ENCODE assay signal across 1 cellular context in the genomic region with DNA sequence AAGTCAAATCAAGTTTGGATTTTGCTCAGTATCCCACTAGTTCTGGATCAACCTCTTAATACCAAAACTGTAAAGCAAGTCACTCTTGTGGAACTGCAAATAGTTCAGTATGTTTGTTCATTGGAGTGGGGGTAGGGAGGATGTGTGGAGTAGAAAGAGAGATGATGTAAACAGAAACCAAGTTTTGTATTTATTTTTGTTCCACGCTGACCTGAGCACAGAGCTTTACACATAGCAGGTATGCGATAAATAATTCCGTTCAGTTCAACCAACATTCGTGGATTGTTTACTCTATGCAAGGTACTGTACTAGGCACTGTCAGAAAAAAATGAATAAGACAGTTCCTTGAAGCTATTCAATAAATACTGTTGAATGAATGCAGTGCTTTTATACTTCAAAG.
TF ChIP-seq lines count a peak whose summit lies in the region.

No MANE protein-coding gene starts in this region.

TF ChIP-seq in HepG2, 621 proteins besides CTCF, POLR2A, EP300 and RAD21 (continued from another document and continues in another):
- TF ChIP-seq, protein P1, sequence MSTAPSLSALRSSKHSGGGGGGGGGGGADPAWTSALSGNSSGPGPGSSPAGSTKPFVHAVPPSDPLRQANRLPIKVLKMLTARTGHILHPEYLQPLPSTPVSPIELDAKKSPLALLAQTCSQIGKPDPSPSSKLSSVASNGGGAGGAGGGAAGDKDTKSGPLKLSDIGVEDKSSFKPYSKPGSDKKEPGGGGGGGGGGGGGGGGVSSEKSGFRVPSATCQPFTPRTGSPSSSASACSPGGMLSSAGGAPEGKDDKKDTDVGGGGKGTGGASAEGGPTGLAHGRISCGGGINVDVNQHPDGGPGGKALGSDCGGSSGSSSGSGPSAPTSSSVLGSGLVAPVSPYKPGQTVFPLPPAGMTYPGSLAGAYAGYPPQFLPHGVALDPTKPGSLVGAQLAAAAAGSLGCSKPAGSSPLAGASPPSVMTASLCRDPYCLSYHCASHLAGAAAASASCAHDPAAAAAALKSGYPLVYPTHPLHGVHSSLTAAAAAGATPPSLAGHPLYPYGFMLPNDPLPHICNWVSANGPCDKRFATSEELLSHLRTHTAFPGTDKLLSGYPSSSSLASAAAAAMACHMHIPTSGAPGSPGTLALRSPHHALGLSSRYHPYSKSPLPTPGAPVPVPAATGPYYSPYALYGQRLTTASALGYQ (CRISPR knock-in tag; IDR thresholded peaks at IDR 0.05) = no peak; the same call in 1 of the 2 replicates
- TF ChIP-seq GATAD1 (CRISPR knock-in tag; IDR thresholded peaks at IDR 0.05) = no peak
- TF ChIP-seq ZNF24 (IDR thresholded peaks at IDR 0.05) = no peak
- TF ChIP-seq, protein P2, sequence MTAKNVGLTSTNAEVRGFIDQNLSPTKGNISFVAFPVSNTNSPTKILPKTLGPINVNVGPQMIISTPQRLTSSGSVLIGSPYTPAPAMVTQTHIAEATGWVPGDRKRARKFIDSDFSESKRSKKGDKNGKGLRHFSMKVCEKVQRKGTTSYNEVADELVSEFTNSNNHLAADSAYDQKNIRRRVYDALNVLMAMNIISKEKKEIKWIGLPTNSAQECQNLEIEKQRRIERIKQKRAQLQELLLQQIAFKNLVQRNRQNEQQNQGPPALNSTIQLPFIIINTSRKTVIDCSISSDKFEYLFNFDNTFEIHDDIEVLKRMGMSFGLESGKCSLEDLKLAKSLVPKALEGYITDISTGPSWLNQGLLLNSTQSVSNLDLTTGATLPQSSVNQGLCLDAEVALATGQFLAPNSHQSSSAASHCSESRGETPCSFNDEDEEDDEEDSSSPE (CRISPR knock-in tag; IDR thresholded peaks at IDR 0.05) = no peak
- no peak for TF ChIP-seq ZNF562 (CRISPR knock-in tag; IDR thresholded peaks at IDR 0.05; ENCODE audit: borderline replicate concordance)
- TF ChIP-seq, protein P3, sequence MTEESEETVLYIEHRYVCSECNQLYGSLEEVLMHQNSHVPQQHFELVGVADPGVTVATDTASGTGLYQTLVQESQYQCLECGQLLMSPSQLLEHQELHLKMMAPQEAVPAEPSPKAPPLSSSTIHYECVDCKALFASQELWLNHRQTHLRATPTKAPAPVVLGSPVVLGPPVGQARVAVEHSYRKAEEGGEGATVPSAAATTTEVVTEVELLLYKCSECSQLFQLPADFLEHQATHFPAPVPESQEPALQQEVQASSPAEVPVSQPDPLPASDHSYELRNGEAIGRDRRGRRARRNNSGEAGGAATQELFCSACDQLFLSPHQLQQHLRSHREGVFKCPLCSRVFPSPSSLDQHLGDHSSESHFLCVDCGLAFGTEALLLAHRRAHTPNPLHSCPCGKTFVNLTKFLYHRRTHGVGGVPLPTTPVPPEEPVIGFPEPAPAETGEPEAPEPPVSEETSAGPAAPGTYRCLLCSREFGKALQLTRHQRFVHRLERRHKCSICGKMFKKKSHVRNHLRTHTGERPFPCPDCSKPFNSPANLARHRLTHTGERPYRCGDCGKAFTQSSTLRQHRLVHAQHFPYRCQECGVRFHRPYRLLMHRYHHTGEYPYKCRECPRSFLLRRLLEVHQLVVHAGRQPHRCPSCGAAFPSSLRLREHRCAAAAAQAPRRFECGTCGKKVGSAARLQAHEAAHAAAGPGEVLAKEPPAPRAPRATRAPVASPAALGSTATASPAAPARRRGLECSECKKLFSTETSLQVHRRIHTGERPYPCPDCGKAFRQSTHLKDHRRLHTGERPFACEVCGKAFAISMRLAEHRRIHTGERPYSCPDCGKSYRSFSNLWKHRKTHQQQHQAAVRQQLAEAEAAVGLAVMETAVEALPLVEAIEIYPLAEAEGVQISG (CRISPR knock-in tag; IDR thresholded peaks at IDR 0.05) = no peak
- no peak for TF ChIP-seq ZNF747 (CRISPR knock-in tag; IDR thresholded peaks at IDR 0.05; ENCODE audit: borderline replicate concordance)
- TF ChIP-seq, protein P4, sequence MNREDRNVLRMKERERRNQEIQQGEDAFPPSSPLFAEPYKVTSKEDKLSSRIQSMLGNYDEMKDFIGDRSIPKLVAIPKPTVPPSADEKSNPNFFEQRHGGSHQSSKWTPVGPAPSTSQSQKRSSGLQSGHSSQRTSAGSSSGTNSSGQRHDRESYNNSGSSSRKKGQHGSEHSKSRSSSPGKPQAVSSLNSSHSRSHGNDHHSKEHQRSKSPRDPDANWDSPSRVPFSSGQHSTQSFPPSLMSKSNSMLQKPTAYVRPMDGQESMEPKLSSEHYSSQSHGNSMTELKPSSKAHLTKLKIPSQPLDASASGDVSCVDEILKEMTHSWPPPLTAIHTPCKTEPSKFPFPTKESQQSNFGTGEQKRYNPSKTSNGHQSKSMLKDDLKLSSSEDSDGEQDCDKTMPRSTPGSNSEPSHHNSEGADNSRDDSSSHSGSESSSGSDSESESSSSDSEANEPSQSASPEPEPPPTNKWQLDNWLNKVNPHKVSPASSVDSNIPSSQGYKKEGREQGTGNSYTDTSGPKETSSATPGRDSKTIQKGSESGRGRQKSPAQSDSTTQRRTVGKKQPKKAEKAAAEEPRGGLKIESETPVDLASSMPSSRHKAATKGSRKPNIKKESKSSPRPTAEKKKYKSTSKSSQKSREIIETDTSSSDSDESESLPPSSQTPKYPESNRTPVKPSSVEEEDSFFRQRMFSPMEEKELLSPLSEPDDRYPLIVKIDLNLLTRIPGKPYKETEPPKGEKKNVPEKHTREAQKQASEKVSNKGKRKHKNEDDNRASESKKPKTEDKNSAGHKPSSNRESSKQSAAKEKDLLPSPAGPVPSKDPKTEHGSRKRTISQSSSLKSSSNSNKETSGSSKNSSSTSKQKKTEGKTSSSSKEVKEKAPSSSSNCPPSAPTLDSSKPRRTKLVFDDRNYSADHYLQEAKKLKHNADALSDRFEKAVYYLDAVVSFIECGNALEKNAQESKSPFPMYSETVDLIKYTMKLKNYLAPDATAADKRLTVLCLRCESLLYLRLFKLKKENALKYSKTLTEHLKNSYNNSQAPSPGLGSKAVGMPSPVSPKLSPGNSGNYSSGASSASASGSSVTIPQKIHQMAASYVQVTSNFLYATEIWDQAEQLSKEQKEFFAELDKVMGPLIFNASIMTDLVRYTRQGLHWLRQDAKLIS (CRISPR knock-in tag; IDR thresholded peaks at IDR 0.05) = no peak
- no peak for TF ChIP-seq MTF2 (CRISPR knock-in tag; IDR thresholded peaks at IDR 0.05; ENCODE audit: borderline replicate concordance)
- TF ChIP-seq THAP11 (CRISPR knock-in tag; IDR thresholded peaks at IDR 0.05) = 0 out of 2 replicates have a peak, but pooled peaks have one; percentile 19
- TF ChIP-seq, protein P5, sequence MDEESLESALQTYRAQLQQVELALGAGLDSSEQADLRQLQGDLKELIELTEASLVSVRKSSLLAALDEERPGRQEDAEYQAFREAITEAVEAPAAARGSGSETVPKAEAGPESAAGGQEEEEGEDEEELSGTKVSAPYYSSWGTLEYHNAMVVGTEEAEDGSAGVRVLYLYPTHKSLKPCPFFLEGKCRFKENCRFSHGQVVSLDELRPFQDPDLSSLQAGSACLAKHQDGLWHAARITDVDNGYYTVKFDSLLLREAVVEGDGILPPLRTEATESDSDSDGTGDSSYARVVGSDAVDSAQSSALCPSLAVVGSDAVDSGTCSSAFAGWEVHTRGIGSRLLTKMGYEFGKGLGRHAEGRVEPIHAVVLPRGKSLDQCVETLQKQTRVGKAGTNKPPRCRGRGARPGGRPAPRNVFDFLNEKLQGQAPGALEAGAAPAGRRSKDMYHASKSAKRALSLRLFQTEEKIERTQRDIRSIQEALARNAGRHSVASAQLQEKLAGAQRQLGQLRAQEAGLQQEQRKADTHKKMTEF (CRISPR knock-in tag; IDR thresholded peaks at IDR 0.05) = peak; percentile 80
- TF ChIP-seq, protein P6, sequence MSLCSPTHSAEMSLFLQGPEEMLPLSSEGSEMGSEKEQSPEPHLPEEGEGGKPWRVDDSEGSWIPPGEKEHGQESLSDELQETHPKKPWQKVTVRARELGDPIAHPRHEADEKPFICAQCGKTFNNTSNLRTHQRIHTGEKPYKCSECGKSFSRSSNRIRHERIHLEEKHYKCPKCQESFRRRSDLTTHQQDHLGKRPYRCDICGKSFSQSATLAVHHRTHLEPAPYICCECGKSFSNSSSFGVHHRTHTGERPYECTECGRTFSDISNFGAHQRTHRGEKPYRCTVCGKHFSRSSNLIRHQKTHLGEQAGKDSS (CRISPR knock-in tag; IDR thresholded peaks at IDR 0.05; ENCODE audit: borderline replicate concordance, low read depth) = no peak
- no peak for TF ChIP-seq ARNT (IDR thresholded peaks at IDR 0.05)
- TF ChIP-seq TOE1 (CRISPR knock-in tag; IDR thresholded peaks at IDR 0.05) = no peak
- TF ChIP-seq BHLHE40 (IDR thresholded peaks at IDR 0.05; ENCODE audit: low read length) = no peak
- no peak for TF ChIP-seq ZBTB8A (CRISPR knock-in tag; IDR thresholded peaks at IDR 0.05; ENCODE audit: borderline replicate concordance, low read depth)
- peak; percentile 31; the same call in 1 of the 2 replicates for TF ChIP-seq ZNF205 (CRISPR knock-in tag; IDR thresholded peaks at IDR 0.05)
- TF ChIP-seq PRMT3 (CRISPR knock-in tag; IDR thresholded peaks at IDR 0.05; ENCODE audit: borderline replicate concordance, low read depth) = no peak
- TF ChIP-seq, protein P7, sequence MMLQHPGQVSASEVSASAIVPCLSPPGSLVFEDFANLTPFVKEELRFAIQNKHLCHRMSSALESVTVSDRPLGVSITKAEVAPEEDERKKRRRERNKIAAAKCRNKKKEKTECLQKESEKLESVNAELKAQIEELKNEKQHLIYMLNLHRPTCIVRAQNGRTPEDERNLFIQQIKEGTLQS (CRISPR knock-in tag; IDR thresholded peaks at IDR 0.05) = no peak
- no peak for TF ChIP-seq BRD4 (CRISPR knock-in tag; IDR thresholded peaks at IDR 0.05)
- no peak for TF ChIP-seq ARNT2 (CRISPR knock-in tag; IDR thresholded peaks at IDR 0.05; ENCODE audit: low read depth)
- TF ChIP-seq YEATS2 (CRISPR knock-in tag; IDR thresholded peaks at IDR 0.05; ENCODE audit: borderline replicate concordance) = no peak
- no peak for TF ChIP-seq TEAD2 (CRISPR knock-in tag; IDR thresholded peaks at IDR 0.05)
- no peak for TF ChIP-seq ZBTB21 (CRISPR knock-in tag; IDR thresholded peaks at IDR 0.05)
- TF ChIP-seq NFYB (CRISPR knock-in tag; IDR thresholded peaks at IDR 0.05) = no peak
- TF ChIP-seq ZNF672 (CRISPR knock-in tag; IDR thresholded peaks at IDR 0.05) = no peak
- TF ChIP-seq SP2 (CRISPR knock-in tag; IDR thresholded peaks at IDR 0.05) = no peak
- TF ChIP-seq ZNF430 (CRISPR knock-in tag; IDR thresholded peaks at IDR 0.05) = no peak
- TF ChIP-seq, protein P8, sequence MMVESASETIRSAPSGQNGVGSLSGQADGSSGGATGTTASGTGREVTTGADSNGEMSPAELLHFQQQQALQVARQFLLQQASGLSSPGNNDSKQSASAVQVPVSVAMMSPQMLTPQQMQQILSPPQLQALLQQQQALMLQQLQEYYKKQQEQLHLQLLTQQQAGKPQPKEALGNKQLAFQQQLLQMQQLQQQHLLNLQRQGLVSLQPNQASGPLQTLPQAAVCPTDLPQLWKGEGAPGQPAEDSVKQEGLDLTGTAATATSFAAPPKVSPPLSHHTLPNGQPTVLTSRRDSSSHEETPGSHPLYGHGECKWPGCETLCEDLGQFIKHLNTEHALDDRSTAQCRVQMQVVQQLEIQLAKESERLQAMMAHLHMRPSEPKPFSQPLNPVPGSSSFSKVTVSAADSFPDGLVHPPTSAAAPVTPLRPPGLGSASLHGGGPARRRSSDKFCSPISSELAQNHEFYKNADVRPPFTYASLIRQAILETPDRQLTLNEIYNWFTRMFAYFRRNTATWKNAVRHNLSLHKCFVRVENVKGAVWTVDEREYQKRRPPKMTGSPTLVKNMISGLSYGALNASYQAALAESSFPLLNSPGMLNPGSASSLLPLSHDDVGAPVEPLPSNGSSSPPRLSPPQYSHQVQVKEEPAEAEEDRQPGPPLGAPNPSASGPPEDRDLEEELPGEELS (CRISPR knock-in tag; IDR thresholded peaks at IDR 0.05) = peak; percentile 75
- TF ChIP-seq CBX2 (IDR thresholded peaks at IDR 0.05; ENCODE audit: low read depth, low read length) = no peak
- TF ChIP-seq CBX2 (CRISPR knock-in tag; IDR thresholded peaks at IDR 0.05; ENCODE audit: low read depth) = no peak
- TF ChIP-seq ATF7 (IDR thresholded peaks at IDR 0.05) = no peak
- no peak for TF ChIP-seq ATF7 (CRISPR knock-in tag; IDR thresholded peaks at IDR 0.05)
- no peak for TF ChIP-seq PHB2 (IDR thresholded peaks at IDR 0.05; ENCODE audit: partially characterized antibody)
- no peak for TF ChIP-seq ZNF446 (CRISPR knock-in tag; IDR thresholded peaks at IDR 0.05)
- no peak for TF ChIP-seq ZNF777 (CRISPR knock-in tag; IDR thresholded peaks at IDR 0.05)
- TF ChIP-seq XRCC5 (optimal IDR thresholded peaks at IDR 0.05; ENCODE audit: low read length) = no peak
- no peak for TF ChIP-seq IKZF4 (CRISPR knock-in tag; IDR thresholded peaks at IDR 0.05; ENCODE audit: borderline replicate concordance, low read depth, not compliant biosample characterization)
- TF ChIP-seq, protein P9, sequence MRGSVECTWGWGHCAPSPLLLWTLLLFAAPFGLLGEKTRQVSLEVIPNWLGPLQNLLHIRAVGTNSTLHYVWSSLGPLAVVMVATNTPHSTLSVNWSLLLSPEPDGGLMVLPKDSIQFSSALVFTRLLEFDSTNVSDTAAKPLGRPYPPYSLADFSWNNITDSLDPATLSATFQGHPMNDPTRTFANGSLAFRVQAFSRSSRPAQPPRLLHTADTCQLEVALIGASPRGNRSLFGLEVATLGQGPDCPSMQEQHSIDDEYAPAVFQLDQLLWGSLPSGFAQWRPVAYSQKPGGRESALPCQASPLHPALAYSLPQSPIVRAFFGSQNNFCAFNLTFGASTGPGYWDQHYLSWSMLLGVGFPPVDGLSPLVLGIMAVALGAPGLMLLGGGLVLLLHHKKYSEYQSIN (CRISPR knock-in tag; IDR thresholded peaks at IDR 0.05; ENCODE audit: borderline replicate concordance) = no peak
- TF ChIP-seq CHD2 (IDR thresholded peaks at IDR 0.05; ENCODE audit: low read depth, low read length) = no peak
- TF ChIP-seq TEAD3 (CRISPR knock-in tag; optimal IDR thresholded peaks at IDR 0.05; ENCODE audit: borderline replicate concordance) = peak; percentile 78
- no peak for TF ChIP-seq PITX1 (CRISPR knock-in tag; IDR thresholded peaks at IDR 0.05)
- no peak for TF ChIP-seq GLI4 (CRISPR knock-in tag; IDR thresholded peaks at IDR 0.05; ENCODE audit: borderline replicate concordance)
- TF ChIP-seq KLF12 (CRISPR knock-in tag; IDR thresholded peaks at IDR 0.05; ENCODE audit: borderline replicate concordance) = no peak
- TF ChIP-seq JUN (CRISPR knock-in tag; IDR thresholded peaks at IDR 0.05) = no peak
